ENCODE assay signal across 20 cellular contexts in genomic region chr2:99485411-99485810, GRCh38. TPM values are rescaled to one million over a fixed set of nuclear protein-coding genes. Genes with fewer than 3 reads are reported as not detected.
DNase-seq lines count a peak whose midpoint lies in the region; ATAC-seq and TF ChIP-seq lines count a peak whose summit lies in the region.
"Had no signal": no experiment of that assay in that cellular context is flagged by ENCODE, and none has a peak within 500 bp of the region (broad histone marks: within the 10 kb centered on the region; RNA-seq: fewer than 3 reads in every experiment).

No MANE protein-coding gene starts in this region.

- H3K4me1 Mint-ChIP-seq in CD8-positive, alpha-beta T cell (ENCODE audit: low read depth), result peaks cover 72% of the 10 kb centered on the region
- peaks cover 56% of the 10 kb centered on the region for H3K4me1 Mint-ChIP-seq in activated naive CD8-positive, alpha-beta T cell treated with anti-CD3 and anti-CD28 coated beads for 36 hours
- peaks cover 50% of the 10 kb centered on the region for H3K4me1 Mint-ChIP-seq in nephron

- CTCF ChIA-PET in CD8-positive, alpha-beta T cell (lab: Charles Lee), result no interaction called here
- CTCF ChIA-PET in HEK293T (lab: Yijun Ruan, JAX), result interaction anchor here (0.6 kb wide), 1 partner anchor 688 kb away, joined by 3 read pairs; no protein-coding TSS in a partner anchor

- no peak overlapping the region for H3K4me3 Mint-ChIP-seq in CD8-positive, alpha-beta T cell
- H3K4me3 Mint-ChIP-seq in activated naive CD8-positive, alpha-beta T cell treated with anti-CD3 and anti-CD28 coated beads for 36 hours, result peak overlapping the region; percentile 34
- H3K4me3 Mint-ChIP-seq in nephron, result peak overlapping the region; percentile 35 to 68 (median 57)

- H3K36me3 Mint-ChIP-seq in CD8-positive, alpha-beta T cell, result peaks cover 11% of the 10 kb centered on the region
- H3K36me3 Mint-ChIP-seq in activated naive CD8-positive, alpha-beta T cell treated with anti-CD3 and anti-CD28 coated beads for 36 hours, result peaks cover 35% of the 10 kb centered on the region
- H3K36me3 Mint-ChIP-seq in nephron (ENCODE audit: low read depth), result no peaks in the 10 kb centered on the region

- no peaks in the 10 kb centered on the region for H3K9me3 Mint-ChIP-seq in CD8-positive, alpha-beta T cell
- no peaks in the 10 kb centered on the region for H3K9me3 Mint-ChIP-seq in activated naive CD8-positive, alpha-beta T cell treated with anti-CD3 and anti-CD28 coated beads for 36 hours
- H3K9me3 Mint-ChIP-seq in nephron, result no peaks in the 10 kb centered on the region

- no peaks in the 10 kb centered on the region for H3K9me3 ChIP-seq in CD8-positive, alpha-beta T cell (ENCODE audit: low read length)
- H3K9me3 ChIP-seq: lower lobe of right lung, tibial nerve had no signal

- no peak overlapping the region for H3K27ac ChIP-seq in CD8-positive, alpha-beta T cell (ENCODE audit: low read depth, low read length)
- H3K27ac ChIP-seq: HL-60, lower lobe of right lung, tibial nerve had no signal

- H3K4me3 ChIP-seq in CD8-positive, alpha-beta T cell (ENCODE audit: low read depth, low read length), result peak overlapping the region; percentile 16
- H3K4me3 ChIP-seq: lower lobe of right lung, tibial nerve had no signal

- TF ChIP-seq CTCF in CD8-positive, alpha-beta T cell (IDR thresholded peaks at IDR 0.05), result no peak
- no peak for TF ChIP-seq CTCF in nephron (IDR thresholded peaks at IDR 0.05; ENCODE audit: unreplicated experiment in 3 of 3)

- peak overlapping the region; percentile 13 for H3K27ac Mint-ChIP-seq in CD8-positive, alpha-beta T cell
- H3K27ac Mint-ChIP-seq in activated naive CD8-positive, alpha-beta T cell treated with anti-CD3 and anti-CD28 coated beads for 36 hours, result no peak overlapping the region
- peak overlapping the region; percentile 3 to 57 (median 49) for H3K27ac Mint-ChIP-seq in nephron

- POLR2A ChIA-PET in CD8-positive, alpha-beta T cell (lab: Charles Lee), result no interaction called here
- POLR2A ChIA-PET in HEK293T (lab: Yijun Ruan, JAX), result no interaction called here

- H3K27me3 Mint-ChIP-seq in CD8-positive, alpha-beta T cell (ENCODE audit: low read depth), result no peaks in the 10 kb centered on the region
- H3K27me3 Mint-ChIP-seq in activated naive CD8-positive, alpha-beta T cell treated with anti-CD3 and anti-CD28 coated beads for 36 hours, result no peaks in the 10 kb centered on the region
- no peaks in the 10 kb centered on the region for H3K27me3 Mint-ChIP-seq in nephron (ENCODE audit: low read depth)

- H3K27me3 ChIP-seq in CD8-positive, alpha-beta T cell (ENCODE audit: insufficient read depth, low read length), result no peaks in the 10 kb centered on the region
- H3K27me3 ChIP-seq: tibial nerve had no signal

- H3K36me3 ChIP-seq in CD8-positive, alpha-beta T cell (ENCODE audit: insufficient read depth, low read length), result no peaks in the 10 kb centered on the region
- H3K36me3 ChIP-seq: lower lobe of right lung, tibial nerve had no signal

- ATAC-seq in CD8-positive, alpha-beta T cell, result no peak
- ATAC-seq in HG02884 (IDR thresholded peaks at IDR 0.05; ENCODE audit: unreplicated experiment), result no peak
- ATAC-seq: lower lobe of right lung had no signal

- intact Hi-C loops in CD8-positive, alpha-beta T cell (cut with DNase I, micrococcal nuclease), result loop anchor here in 1 of 2 experiments (5.0 kb wide), 1 partner anchor 878 kb away; the partner anchor contains the start of genes COA5 and UNC50

- no peak for DNase-seq in CD8-positive, alpha-beta T cell
- DNase-seq in HEK293T (ENCODE audit: extremely low spot score) (no peak), NCI-H748 (lab: John Stamatoyannopoulos, UW; ENCODE audit: unreplicated experiment) (no peak), NCI-H1930 (lab: John Stamatoyannopoulos, UW) (no peak)
- DNase-seq in activated naive CD8-positive, alpha-beta T cell treated with anti-CD3 and anti-CD28 coated beads for 36 hours, result no peak
- no peak for DNase-seq in stimulated activated CD4-positive, alpha-beta T cell treated with anti-CD3 and anti-CD28 coated beads, Interleukin-4, amount 100 ng/mL, for 4 hours
- DNase-seq: activated CD4-positive, alpha-beta T cell treated with anti-CD3 and anti-CD28 coated beads for 48 hours; dermis blood vessel endothelial cell; glutamatergic neuron; GOT3; Kasumi-1; lower lobe of right lung; NCI-H446 treated with DMSO at 0.1 percent for 48 hours; posterior cingulate gyrus; SIG-M5; T-helper 9 cell had no signal

- peaks cover 17% of the 10 kb centered on the region for H3K4me1 ChIP-seq in CD8-positive, alpha-beta T cell (ENCODE audit: insufficient read depth, low read length)

TF ChIP-seq in HEK293T, 16 proteins besides CTCF, POLR2A, EP300 and RAD21:
- TF ChIP-seq NFRKB (IDR thresholded peaks at IDR 0.05) (no peak), LEF1 (IDR thresholded peaks at IDR 0.05; ENCODE audit: borderline replicate concordance) (peak; percentile 94)

RNA-seq across cellular contexts. Expression of gene REV1, which starts 4.4 kb away (rescaled TPM):
- total RNA-seq in CD8-positive, alpha-beta T cell, result 10 to 100 TPM; 39.3 to 42.3 TPM
- total RNA-seq in activated naive CD8-positive, alpha-beta T cell treated with anti-CD3 and anti-CD28 coated beads for 36 hours, result 10 to 100 TPM; 34.3 to 35.2 TPM
